In the genomic region with DNA sequence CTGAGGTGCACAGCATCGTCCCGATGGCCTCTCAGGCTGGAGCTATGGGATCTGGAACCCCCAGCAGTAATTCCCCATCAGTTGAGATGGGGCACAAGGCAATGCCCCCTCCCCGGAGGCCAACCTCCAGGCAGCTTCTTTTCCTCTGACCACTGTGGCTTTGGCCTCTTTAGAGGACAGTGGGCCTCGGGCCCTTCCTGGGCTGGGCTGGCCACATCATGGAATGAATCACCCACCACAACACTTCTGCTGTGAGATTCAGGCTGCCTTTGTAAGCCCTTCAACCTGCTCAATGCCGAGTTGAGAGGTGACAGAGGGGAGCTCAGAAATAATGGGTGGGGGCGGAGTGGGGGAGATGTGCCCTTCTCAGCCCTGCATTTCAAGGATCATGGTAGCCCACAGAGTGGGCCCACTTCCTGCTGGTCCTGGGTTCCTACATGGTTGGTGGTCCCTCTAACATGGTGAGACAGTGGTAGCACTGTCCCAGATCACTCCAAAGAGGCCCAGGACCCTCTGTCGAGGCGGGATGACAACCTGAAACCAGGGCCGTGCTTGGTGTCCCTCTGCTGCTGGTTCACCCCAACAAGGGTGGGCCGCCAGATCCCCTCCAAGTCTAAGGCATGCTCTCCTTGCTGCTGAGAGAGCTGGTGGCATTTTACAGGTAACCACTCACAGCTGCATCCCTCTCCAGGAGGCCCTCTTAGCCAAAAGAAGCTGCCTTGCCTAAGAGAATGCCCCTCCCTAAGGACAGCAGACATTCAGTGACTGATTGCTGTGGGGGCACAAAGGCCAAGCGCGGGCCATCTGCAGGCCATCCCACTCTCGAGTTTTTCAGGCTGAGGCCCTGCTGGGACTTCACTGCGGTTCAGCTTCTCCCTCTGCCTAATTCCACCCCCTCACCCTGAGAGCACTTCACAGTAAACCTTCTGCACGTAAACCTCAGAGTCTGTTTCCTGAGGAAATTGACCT, we compare ENCODE assay signal across 15 cellular contexts. TPM values are rescaled to one million over a fixed set of nuclear protein-coding genes. Genes with fewer than 3 reads are reported as not detected.
A peak's percentile ranks its signal among the peaks of the same experiment; 100 is the strongest.
DNase-seq lines count a peak whose midpoint lies in the region; ATAC-seq, FAIRE-seq and TF ChIP-seq lines count a peak whose summit lies in the region.
"Had no signal": no experiment of that assay in that cellular context is flagged by ENCODE, and none has a peak within 500 bp of the region (broad histone marks: within the 10 kb centered on the region; RNA-seq: fewer than 3 reads in every experiment).

No MANE protein-coding gene starts in this region.

- H3K27ac Mint-ChIP-seq in astrocyte (ENCODE audit: unreplicated experiment): peak overlapping the region; percentile 100
- H3K27ac Mint-ChIP-seq in natural killer cell: peak overlapping the region in 1 of 2 donors; percentile 84
- H3K27ac Mint-ChIP-seq: B cell had no signal

- H3K79me2 ChIP-seq in HepG2 (ENCODE audit: insufficient read depth, low read length): no peaks in the 10 kb centered on the region
- peaks cover 10% of the 10 kb centered on the region for H3K79me2 ChIP-seq in astrocyte (ENCODE audit: insufficient read depth, low read length)

- H2AFZ ChIP-seq in HepG2 (ENCODE audit: low read length) (no peak overlapping the region), astrocyte (ENCODE audit: low read depth, low read length) (no peak overlapping the region)

- H3K27me3 Mint-ChIP-seq in astrocyte (ENCODE audit: low read depth, unreplicated experiment): no peaks in the 10 kb centered on the region
- H3K27me3 Mint-ChIP-seq in natural killer cell (ENCODE audit: low read depth in 2 of 2): no peaks in the 10 kb centered on the region
- H3K27me3 Mint-ChIP-seq: B cell had no signal

- 90% methylated on average over 7 of the region's 15 CpGs for WGBS in HepG2 (ENCODE audit: low lambda C conversion rate)
- WGBS in right lobe of liver (ENCODE audit: insufficient coverage, low coverage, low lambda C conversion rate, missing lambda C conversion rate): 74% methylated on average over 8 of the region's 15 CpGs

- ATAC-seq in HepG2 (peak; percentile 13), right lobe of liver (no peak), natural killer cell (no peak)

- in situ Hi-C loops in HepG2 (cut with HindIII; ENCODE audit: extremely low pct_ligation_motif_present, low pct_unique_long_range_greater_than_20kb): no loop called here

- no peak for TF ChIP-seq POLR2A in HepG2 (IDR thresholded peaks at IDR 0.05; ENCODE audit: insufficient read depth in 1 of 2, low read depth in 2 of 2, low read length in 2 of 2)
- TF ChIP-seq POLR2A in right lobe of liver (IDR thresholded peaks at IDR 0.05): no peak

- CTCF ChIA-PET in HepG2 (lab: Yijun Ruan, JAX; ENCODE audit: low intra/inter-chr PET ratio, low total read pairs): no interaction called here

- DNase-seq in HepG2 (ENCODE audit: low spot score) (no peak), right lobe of liver (no peak), astrocyte (ENCODE audit: low read depth) (peak; percentile 78), hepatic stellate cell (ENCODE audit: low spot score) (peak; percentile 75), nucleus accumbens (lab: John Stamatoyannopoulos, UW) (no peak), natural killer cell (no peak), substantia nigra (lab: John Stamatoyannopoulos, UW) (no peak)
- DNase-seq in stimulated activated CD4-positive, alpha-beta T cell treated with anti-CD3 and anti-CD28 coated beads, Interleukin-4, amount 100 ng/mL, for 4 hours: no peak
- DNase-seq: cortex of kidney; NCI-H1694 treated with DMSO at 0.1 percent for 48 hours; stimulated activated CD4-positive, alpha-beta T cell treated with anti-CD3 and anti-CD28 coated beads, Interleukin-2, amount 100 ng/mL, for 48 hours had no signal

- H3K9me3 ChIP-seq in HepG2 (ENCODE audit: low read length): no peaks in the 10 kb centered on the region
- H3K9me3 ChIP-seq in right lobe of liver: no peaks in the 10 kb centered on the region
- H3K9me3 ChIP-seq in astrocyte (ENCODE audit: insufficient read depth, low read depth, low read length): no peaks in the 10 kb centered on the region

- peaks cover 36% of the 10 kb centered on the region for H3K36me3 Mint-ChIP-seq in astrocyte (ENCODE audit: low read depth, unreplicated experiment)
- no peaks in the 10 kb centered on the region for H3K36me3 Mint-ChIP-seq in natural killer cell

- H3K36me3 ChIP-seq in HepG2 (replicated peaks in 1 of 2; ENCODE audit: control insufficient read depth in 1 of 2, insufficient read depth in 2 of 2, low read length in 2 of 2) (peaks cover 34 to 64% of the 10 kb centered on the region in 2 experiments), right lobe of liver (peaks cover 0 to 71% (median 28%) of the 10 kb centered on the region in 4 donors), astrocyte (ENCODE audit: insufficient read depth, low read length) (peaks cover 26% of the 10 kb centered on the region)

- no TSS peak for BruUV-seq in HepG2 (replicated peaks; lab: Mats Ljungman, UMichigan)

- H3K4me2 ChIP-seq in HepG2 (ENCODE audit: low read depth, low read length) (peak overlapping the region; percentile 53), astrocyte (ENCODE audit: low read length) (peak overlapping the region; percentile 83)

- H4K20me1 ChIP-seq in HepG2 (ENCODE audit: insufficient read depth, low read length): no peaks in the 10 kb centered on the region
- H4K20me1 ChIP-seq in astrocyte (ENCODE audit: insufficient read depth, low read length): peaks cover under 1% of the 10 kb centered on the region

- intact Hi-C loops in HepG2 (cut with micrococcal nuclease; ENCODE audit: unreplicated experiment) (no loop called here), right lobe of liver (cut with DNase I) (no loop called here), natural killer cell (cut with micrococcal nuclease) (no loop called here)

- TF ChIP-seq EP300 in HepG2 (IDR thresholded peaks at IDR 0.05; ENCODE audit: low read depth in 2 of 2, low read length in 2 of 2) (no peak), HepG2 (CRISPR knock-in tag; IDR thresholded peaks at IDR 0.05; ENCODE audit: borderline replicate concordance) (no peak)

- H3K4me1 ChIP-seq in HepG2 (ENCODE audit: insufficient read depth, low read length) (peaks cover 50% of the 10 kb centered on the region), right lobe of liver (no peaks in the 10 kb centered on the region), astrocyte (ENCODE audit: insufficient read depth, low read length) (peaks cover 47% of the 10 kb centered on the region)

- FAIRE-seq in HepG2 (lab: Jason Lieb, UNC) (no peak), astrocyte (lab: Jason Lieb, UNC) (no peak)

- no peak for TF ChIP-seq CTCF in HepG2 (CRISPR knock-in tag; IDR thresholded peaks at IDR 0.05)
- TF ChIP-seq CTCF in right lobe of liver (IDR thresholded peaks at IDR 0.05): no peak
- TF ChIP-seq CTCF in astrocyte (IDR thresholded peaks at IDR 0.05; ENCODE audit: insufficient read depth, low read depth, low read length): no peak
- TF ChIP-seq CTCF in natural killer cell (IDR thresholded peaks at IDR 0.05): no peak

- no peak for TF ChIP-seq RAD21 in HepG2 (CRISPR knock-in tag; IDR thresholded peaks at IDR 0.05)

- H3K9ac ChIP-seq in HepG2 (ENCODE audit: insufficient read depth, low read depth, low read length) (no peak overlapping the region), astrocyte (ENCODE audit: low read length) (peak overlapping the region; percentile 84)

- H3K27me3 ChIP-seq in HepG2 (ENCODE audit: control insufficient read depth in 1 of 2, insufficient read depth in 2 of 2, low read length in 2 of 2) (no peaks in the 10 kb centered on the region), right lobe of liver (no peaks in the 10 kb centered on the region), astrocyte (ENCODE audit: insufficient read depth, low read length) (no peaks in the 10 kb centered on the region)

- H3K4me1 Mint-ChIP-seq in astrocyte (ENCODE audit: low read depth, unreplicated experiment): peaks cover 54% of the 10 kb centered on the region
- H3K4me1 Mint-ChIP-seq in natural killer cell: peaks cover 0 to 28% of the 10 kb centered on the region in 2 donors

- H3K27ac ChIP-seq in HepG2 (ENCODE audit: extremely low read length, insufficient read depth, low read length) (peak overlapping the region; percentile 50), right lobe of liver (no peak overlapping the region), astrocyte (ENCODE audit: low read depth, low read length) (peak overlapping the region; percentile 98), substantia nigra (ENCODE audit: low read depth, low read length, poor library complexity, severe bottlenecking) (no peak overlapping the region)
- H3K27ac ChIP-seq: VCaP had no signal

- H3K4me3 ChIP-seq in HepG2 (replicated peaks in 1 of 3; ENCODE audit: insufficient read depth in 1 of 3, low read depth in 2 of 3, low read length in 3 of 3): 0 out of 6 replicates have a peak overlapping the region, but pooled peaks of 1 of the 3 experiments have one; percentile 19
- H3K4me3 ChIP-seq in right lobe of liver: no peak overlapping the region
- H3K4me3 ChIP-seq in astrocyte (ENCODE audit: insufficient read depth, low read depth, low read length): peak overlapping the region; percentile 20

- POLR2A ChIA-PET in HepG2 (lab: Yijun Ruan, JAX): interaction anchor here (0.5 to 1.2 kb wide), 2 partner anchors 29 to 58 kb away, joined by 3 read pairs; partner anchors contain the start of gene EVA1B

- H3K4me3 Mint-ChIP-seq in astrocyte (ENCODE audit: unreplicated experiment) (no peak overlapping the region), natural killer cell (no peak overlapping the region)
- H3K4me3 Mint-ChIP-seq: activated T-helper 1 cell treated with anti-CD3 and anti-CD28 coated beads, Interleukin-12 subunit alpha, Interleukin-12 subunit beta, Interleukin-2, Interleukin-4 antibody, amounts not matched to agents 30 ng/mL and 10 ng/mL and 1 ng/mL, durations not matched to agents 14 hours and 24 hours and 36 hours; B cell; neural crest cell had no signal

- H3K9me3 Mint-ChIP-seq in astrocyte (ENCODE audit: unreplicated experiment) (no peaks in the 10 kb centered on the region), natural killer cell (no peaks in the 10 kb centered on the region)
- H3K9me3 Mint-ChIP-seq: activated T-helper 1 cell treated with anti-CD3 and anti-CD28 coated beads, Interleukin-12 subunit alpha, Interleukin-12 subunit beta, Interleukin-2, Interleukin-4 antibody, amounts not matched to agents 30 ng/mL and 10 ng/mL and 1 ng/mL, durations not matched to agents 14 hours and 24 hours and 36 hours; neural crest cell had no signal

RNA-seq across cellular contexts. Expression of gene EVA1B, which starts 29.7 kb away (rescaled TPM):
- total RNA-seq in HepG2 (2016; rRNA removed; fragmentation: Illumina TruSeq; extraction: Trizol) (3.8 and 6.6 TPM in 2 replicates), right lobe of liver (10 to 100 TPM in 2 of 6 experiments, 1 to 10 TPM in 4; 3.2 to 20.6 (median 5.1) TPM), astrocyte (57.3 and 63.0 TPM in 2 replicates), natural killer cell (1 to 10 TPM; 4.0 to 8.0 (median 4.9) TPM)
- total RNA-seq in HepG2 (2016; cell fraction: cytosol; rRNA removed; fragmentation: Illumina TruSeq; extraction: Trizol; ENCODE audit: low read depth): 17.4 and 24.0 TPM in 2 replicates
- 5.1 and 5.9 TPM in 2 replicates for total RNA-seq in HepG2 (2016; cell fraction: insoluble cytoplasmic fraction; rRNA removed; fragmentation: Illumina TruSeq; extraction: Trizol)
- total RNA-seq in HepG2 (2016; cell fraction: membrane; rRNA removed; fragmentation: Illumina TruSeq; extraction: Trizol): 15.5 and 17.9 TPM in 2 replicates
- total RNA-seq in HepG2 (2016; cell fraction: nucleus; rRNA removed; fragmentation: Illumina TruSeq; extraction: Trizol): 2.5 and 2.7 TPM in 2 replicates
- polyA plus RNA-seq in HepG2 (2011; rRNA removed): 3.9 and 5.8 TPM in 2 replicates
- polyA plus RNA-seq in HepG2 (2011; cell fraction: cytosol; rRNA removed): 4.7 and 13.2 TPM in 2 replicates
- 7.5 and 8.1 TPM in 2 replicates for polyA plus RNA-seq in HepG2 (2011; cell fraction: nucleus; rRNA removed)
- polyA plus RNA-seq in HepG2 (2012): 2.8 and 7.2 TPM in 2 replicates
- 17.5 and 21.2 TPM in 2 replicates for polyA plus RNA-seq in HepG2 (2016; cell fraction: cytosol; fragmentation: Illumina TruSeq; extraction: Trizol; ENCODE audit: low read depth)
- 3.5 and 4.8 TPM in 2 replicates for polyA plus RNA-seq in HepG2 (2016; cell fraction: insoluble cytoplasmic fraction; fragmentation: Illumina TruSeq; extraction: Trizol; ENCODE audit: low read depth)
- 12.3 and 13.6 TPM in 2 replicates for polyA plus RNA-seq in HepG2 (2016; cell fraction: membrane; fragmentation: Illumina TruSeq; extraction: Trizol; ENCODE audit: low read depth)
- 5.0 and 5.9 TPM in 2 replicates for polyA plus RNA-seq in HepG2 (2016; cell fraction: nucleus; fragmentation: Illumina TruSeq; extraction: Trizol; ENCODE audit: insufficient read depth, low read depth)
- 1.2 and 5.8 TPM in 2 replicates for polyA minus RNA-seq in HepG2 (2011; rRNA and poly(A)+ RNA removed; ENCODE audit: low replicate concordance)
- 2.5 and 3.6 TPM in 2 replicates for polyA minus RNA-seq in HepG2 (2011; cell fraction: cytosol; rRNA and poly(A)+ RNA removed)
- 0.50 and 0.90 TPM in 2 replicates for polyA minus RNA-seq in HepG2 (2011; cell fraction: nucleus; rRNA and poly(A)+ RNA removed)

RNA-seq across cellular contexts. Expression of gene STK40, which starts 32.5 kb away (rescaled TPM):
- total RNA-seq in HepG2 (2016; rRNA removed; fragmentation: Illumina TruSeq; extraction: Trizol) (33.8 and 40.1 TPM in 2 replicates), right lobe of liver (10 to 100 TPM; 22.7 to 45.5 (median 29.0) TPM), astrocyte (69.6 and 71.1 TPM in 2 replicates), natural killer cell (10 to 100 TPM; 55.9 to 65.3 (median 59.8) TPM)
- total RNA-seq in HepG2 (2016; cell fraction: cytosol; rRNA removed; fragmentation: Illumina TruSeq; extraction: Trizol; ENCODE audit: low read depth): 24.9 and 25.5 TPM in 2 replicates
- total RNA-seq in HepG2 (2016; cell fraction: insoluble cytoplasmic fraction; rRNA removed; fragmentation: Illumina TruSeq; extraction: Trizol): 32.8 and 34.8 TPM in 2 replicates
- total RNA-seq in HepG2 (2016; cell fraction: membrane; rRNA removed; fragmentation: Illumina TruSeq; extraction: Trizol): 68.1 and 69.3 TPM in 2 replicates
- 19.0 and 20.3 TPM in 2 replicates for total RNA-seq in HepG2 (2016; cell fraction: nucleus; rRNA removed; fragmentation: Illumina TruSeq; extraction: Trizol)
- polyA plus RNA-seq in HepG2 (2011; rRNA removed): 35.1 and 49.2 TPM in 2 replicates
- 30.7 and 33.6 TPM in 2 replicates for polyA plus RNA-seq in HepG2 (2011; cell fraction: cytosol; rRNA removed)
- 35.7 and 39.3 TPM in 2 replicates for polyA plus RNA-seq in HepG2 (2011; cell fraction: nucleus; rRNA removed)
- 32.0 and 37.7 TPM in 2 replicates for polyA plus RNA-seq in HepG2 (2012)
- polyA plus RNA-seq in HepG2 (2016; cell fraction: cytosol; fragmentation: Illumina TruSeq; extraction: Trizol; ENCODE audit: low read depth): 28.6 and 31.6 TPM in 2 replicates
- 42.6 and 52.9 TPM in 2 replicates for polyA plus RNA-seq in HepG2 (2016; cell fraction: insoluble cytoplasmic fraction; fragmentation: Illumina TruSeq; extraction: Trizol; ENCODE audit: low read depth)
- polyA plus RNA-seq in HepG2 (2016; cell fraction: membrane; fragmentation: Illumina TruSeq; extraction: Trizol; ENCODE audit: low read depth): 71.6 and 77.6 TPM in 2 replicates
- polyA plus RNA-seq in HepG2 (2016; cell fraction: nucleus; fragmentation: Illumina TruSeq; extraction: Trizol; ENCODE audit: insufficient read depth, low read depth): 39.8 and 45.0 TPM in 2 replicates
- 14.8 and 47.6 TPM in 2 replicates for polyA minus RNA-seq in HepG2 (2011; rRNA and poly(A)+ RNA removed; ENCODE audit: low replicate concordance)
- polyA minus RNA-seq in HepG2 (2011; cell fraction: cytosol; rRNA and poly(A)+ RNA removed): 15.3 and 21.4 TPM in 2 replicates
- 8.6 and 8.8 TPM in 2 replicates for polyA minus RNA-seq in HepG2 (2011; cell fraction: nucleus; rRNA and poly(A)+ RNA removed)

RNA-seq across cellular contexts. Expression of gene LSM10, which starts 44.5 kb away (rescaled TPM):
- 14.0 and 17.0 TPM in 2 replicates for total RNA-seq in HepG2 (2016; rRNA removed; fragmentation: Illumina TruSeq; extraction: Trizol)
- 56.5 and 60.8 TPM in 2 replicates for total RNA-seq in HepG2 (2016; cell fraction: cytosol; rRNA removed; fragmentation: Illumina TruSeq; extraction: Trizol; ENCODE audit: low read depth)
- total RNA-seq in HepG2 (2016; cell fraction: insoluble cytoplasmic fraction; rRNA removed; fragmentation: Illumina TruSeq; extraction: Trizol): 14.8 TPM in 2 replicates
- total RNA-seq in HepG2 (2016; cell fraction: membrane; rRNA removed; fragmentation: Illumina TruSeq; extraction: Trizol): 50.9 and 52.1 TPM in 2 replicates
- total RNA-seq in HepG2 (2016; cell fraction: nucleus; rRNA removed; fragmentation: Illumina TruSeq; extraction: Trizol): 6.1 and 9.2 TPM in 2 replicates
- polyA plus RNA-seq in HepG2 (2011; rRNA removed): 52.0 and 61.6 TPM in 2 replicates
- polyA plus RNA-seq in HepG2 (2011; cell fraction: cytosol; rRNA removed): 52.4 and 63.1 TPM in 2 replicates
- polyA plus RNA-seq in HepG2 (2011; cell fraction: nucleus; rRNA removed): 18.3 and 21.3 TPM in 2 replicates
- polyA plus RNA-seq in HepG2 (2012): 22.5 and 35.0 TPM in 2 replicates
- 247 and 272 TPM in 2 replicates for polyA plus RNA-seq in HepG2 (2016; cell fraction: cytosol; fragmentation: Illumina TruSeq; extraction: Trizol; ENCODE audit: low read depth)
- 57.9 and 60.5 TPM in 2 replicates for polyA plus RNA-seq in HepG2 (2016; cell fraction: insoluble cytoplasmic fraction; fragmentation: Illumina TruSeq; extraction: Trizol; ENCODE audit: low read depth)
- polyA plus RNA-seq in HepG2 (2016; cell fraction: membrane; fragmentation: Illumina TruSeq; extraction: Trizol; ENCODE audit: low read depth): 158 and 176 TPM in 2 replicates
- 38.1 and 40.1 TPM in 2 replicates for polyA plus RNA-seq in HepG2 (2016; cell fraction: nucleus; fragmentation: Illumina TruSeq; extraction: Trizol; ENCODE audit: insufficient read depth, low read depth)
- 38.9 and 99.2 TPM in 2 replicates for polyA minus RNA-seq in HepG2 (2011; rRNA and poly(A)+ RNA removed; ENCODE audit: low replicate concordance)
- 11.0 and 14.3 TPM in 2 replicates for polyA minus RNA-seq in HepG2 (2011; cell fraction: cytosol; rRNA and poly(A)+ RNA removed)
- polyA minus RNA-seq in HepG2 (2011; cell fraction: nucleus; rRNA and poly(A)+ RNA removed): 9.0 and 11.3 TPM in 2 replicates
- total RNA-seq in right lobe of liver: 10 to 100 TPM; 15.2 to 42.0 (median 22.3) TPM
- 48.9 and 53.5 TPM in 2 replicates for total RNA-seq in astrocyte
- total RNA-seq in natural killer cell: 10 to 100 TPM; 25.2 to 30.4 (median 26.6) TPM

RNA-seq across cellular contexts. Expression of gene SH3D21, which starts 47.0 kb away (rescaled TPM):
- total RNA-seq in HepG2 (2016; rRNA removed; fragmentation: Illumina TruSeq; extraction: Trizol): 1.4 and 5.1 TPM in 2 replicates
- total RNA-seq in HepG2 (2016; cell fraction: cytosol; rRNA removed; fragmentation: Illumina TruSeq; extraction: Trizol; ENCODE audit: low read depth): 0.79 and 0.81 TPM in 2 replicates
- total RNA-seq in HepG2 (2016; cell fraction: insoluble cytoplasmic fraction; rRNA removed; fragmentation: Illumina TruSeq; extraction: Trizol): 0.98 and 4.8 TPM in 2 replicates
- 1.1 TPM in 2 replicates for total RNA-seq in HepG2 (2016; cell fraction: membrane; rRNA removed; fragmentation: Illumina TruSeq; extraction: Trizol)
- 6.7 and 7.2 TPM in 2 replicates for total RNA-seq in HepG2 (2016; cell fraction: nucleus; rRNA removed; fragmentation: Illumina TruSeq; extraction: Trizol)
- polyA plus RNA-seq in HepG2 (2011; rRNA removed): 8.6 and 8.7 TPM in 2 replicates
- 1.6 and 1.7 TPM in 2 replicates for polyA plus RNA-seq in HepG2 (2011; cell fraction: cytosol; rRNA removed)
- polyA plus RNA-seq in HepG2 (2011; cell fraction: nucleus; rRNA removed): 84.9 and 116 TPM in 2 replicates
- 6.9 and 8.0 TPM in 2 replicates for polyA plus RNA-seq in HepG2 (2012)
- 0.40 and 0.63 TPM in 2 replicates for polyA plus RNA-seq in HepG2 (2016; cell fraction: cytosol; fragmentation: Illumina TruSeq; extraction: Trizol; ENCODE audit: low read depth)
- polyA plus RNA-seq in HepG2 (2016; cell fraction: insoluble cytoplasmic fraction; fragmentation: Illumina TruSeq; extraction: Trizol; ENCODE audit: low read depth): 2.1 and 2.3 TPM in 2 replicates
- 1.0 and 1.1 TPM in 2 replicates for polyA plus RNA-seq in HepG2 (2016; cell fraction: membrane; fragmentation: Illumina TruSeq; extraction: Trizol; ENCODE audit: low read depth)
- polyA plus RNA-seq in HepG2 (2016; cell fraction: nucleus; fragmentation: Illumina TruSeq; extraction: Trizol; ENCODE audit: insufficient read depth, low read depth): 21.9 and 30.8 TPM in 2 replicates
- polyA minus RNA-seq in HepG2 (2011; rRNA and poly(A)+ RNA removed; ENCODE audit: low replicate concordance): 3.0 and 3.2 TPM in 2 replicates
- 1.1 and 1.7 TPM in 2 replicates for polyA minus RNA-seq in HepG2 (2011; cell fraction: cytosol; rRNA and poly(A)+ RNA removed)
- polyA minus RNA-seq in HepG2 (2011; cell fraction: nucleus; rRNA and poly(A)+ RNA removed): 15.7 and 16.0 TPM in 2 replicates
- 1 to 10 TPM in 4 of 6 experiments, under 1 TPM in 2; 0.50 to 5.1 (median 1.2) TPM for total RNA-seq in right lobe of liver
- total RNA-seq in astrocyte: 13.6 and 16.3 TPM in 2 replicates
- total RNA-seq in natural killer cell: 1 to 10 TPM; 1.9 to 2.6 (median 2.5) TPM

Comparison
In these comparisons a context has a peak if more than half of its experiments do, and no peak if none do; other contexts are left out.
1. H3K27ac ChIP-seq: peak in HepG2 (single experiment) and astrocyte (single experiment); none in right lobe of liver (0 of 3) and substantia nigra (single experiment).
2. DNase-seq: peak in astrocyte (single experiment) and hepatic stellate cell (single experiment); none in HepG2 (single experiment), right lobe of liver (0 of 3), nucleus accumbens (0 of 56), natural killer cell (single experiment), substantia nigra (0 of 49) and stimulated activated CD4-positive, alpha-beta T cell treated with anti-CD3 and anti-CD28 coated beads, Interleukin-4, amount 100 ng/mL, for 4 hours (0 of 2).